Comparison of ENCODE assay signal across 19 cellular contexts in genomic region chr17:14474591-14474990, GRCh38.
DNase-seq lines count a peak whose midpoint lies in the region; ATAC-seq, FAIRE-seq and TF ChIP-seq lines count a peak whose summit lies in the region.
"Had no signal": no experiment of that assay in that cellular context is flagged by ENCODE, and none has a peak within 500 bp of the region (broad histone marks: within the 10 kb centered on the region; RNA-seq: fewer than 3 reads in every experiment).

No MANE protein-coding gene starts in this region.

- H3K36me3 ChIP-seq in PC-3 (ENCODE audit: low read depth, low read length) (no peaks in the 10 kb centered on the region), trophoblast cell (ENCODE audit: control insufficient read depth in 1 of 2, insufficient read depth in 2 of 2, low read length in 2 of 2) (no peaks in the 10 kb centered on the region)

- no peak overlapping the region for H3K23ac ChIP-seq in trophoblast cell (ENCODE audit: low read length)

- H3K27ac ChIP-seq in A549 (no peak overlapping the region), PC-3 (ENCODE audit: low read length) (no peak overlapping the region), trophoblast cell (ENCODE audit: low read depth, low read length) (no peak overlapping the region)
- H3K27ac ChIP-seq: KMS-11 had no signal

- CTCF ChIA-PET in A549 (lab: Yijun Ruan, JAX) = interaction anchor here (0.7 to 1.1 kb wide), 2 partner anchors 339 to 451 kb away, joined by 3 to 4 read pairs; no protein-coding TSS in a partner anchor
- CTCF ChIA-PET in PC-3 (lab: Charles Lee) = no interaction called here

- DNase-seq in A549 (ENCODE audit: low read depth in 1 of 2, low spot score in 1 of 2) (peak in 1 of 2 experiments; percentile 23), HCEC 1CT (peak; percentile 5), PC-3 (peak; percentile 57), trophoblast cell (peak; percentile 28 to 76), NOMO-1 treated with dmso at 0.1 percent for 144 hours (lab: John Stamatoyannopoulos, UW; ENCODE audit: unreplicated experiment) (no peak)
- DNase-seq: 8988T; C1 segment of cervical spinal cord; Calu3; CD4-positive, alpha-beta T cell; DMS 273 treated with DMSO at 0.1 percent for 48 hours; GDM1 had no signal

- BruUV-seq in PC-3 (replicated peaks; lab: Mats Ljungman, UMichigan) = no TSS peak

- no peak for ATAC-seq in A549
- no peak for ATAC-seq in PC-3
- no peak for ATAC-seq in HG02678 (IDR thresholded peaks at IDR 0.05; ENCODE audit: unreplicated experiment)
- ATAC-seq in HG03520 (IDR thresholded peaks at IDR 0.05; ENCODE audit: unreplicated experiment) = no peak
- ATAC-seq: HepG2 had no signal

- WGBS in A549 (ENCODE audit: missing lambda C conversion rate) = 18% methylated on average over 4 of the region's 4 CpGs
- WGBS in trophoblast cell (ENCODE audit: extremely low coverage, insufficient coverage, insufficient read length) = no CpG with 5 or more reads among the region's 4 CpGs

- no peak overlapping the region for H2AK5ac ChIP-seq in trophoblast cell (ENCODE audit: low read length)

- H2BK120ac ChIP-seq in trophoblast cell (ENCODE audit: insufficient read depth, low read length, poor library complexity) = no peak overlapping the region

- H3K9ac ChIP-seq in PC-3 (ENCODE audit: low read length) (no peak overlapping the region), trophoblast cell (ENCODE audit: low read length) (no peak overlapping the region)
- H3K9ac ChIP-seq: KMS-11 had no signal

- TF ChIP-seq POLR2A in A549 (IDR thresholded peaks at IDR 0.05; ENCODE audit: low read length) = no peak

- H3K4me3 ChIP-seq in A549 = no peak overlapping the region
- no peak overlapping the region for H3K4me3 ChIP-seq in PC-3 (ENCODE audit: low read length)
- H3K4me3 ChIP-seq in trophoblast cell (ENCODE audit: low read depth, low read length) = no peak overlapping the region

- H3K79me2 ChIP-seq in PC-3 (ENCODE audit: low read length) (no peaks in the 10 kb centered on the region), trophoblast cell (ENCODE audit: control insufficient read depth, insufficient read depth, low read length, poor library complexity) (no peaks in the 10 kb centered on the region)

- no peak overlapping the region for H4K91ac ChIP-seq in trophoblast cell (ENCODE audit: low read depth, low read length)

- no peak for TF ChIP-seq RAD21 in A549 (conservative IDR thresholded peaks at IDR 0.05 in 1 of 2, IDR thresholded peaks at IDR 0.05 in 1 of 2)

- H4K12ac ChIP-seq in trophoblast cell (ENCODE audit: low read depth, low read length) = no peak overlapping the region

- peaks cover 24% of the 10 kb centered on the region for H3K4me1 ChIP-seq in A549
- H3K4me1 ChIP-seq in PC-3 (ENCODE audit: insufficient read depth, low read length) = peaks cover 14% of the 10 kb centered on the region
- H3K4me1 ChIP-seq in trophoblast cell (ENCODE audit: control insufficient read depth in 1 of 2, insufficient read depth in 2 of 2, low read length in 2 of 2) = no peaks in the 10 kb centered on the region

- TF ChIP-seq EP300 in A549 (IDR thresholded peaks at IDR 0.05) = no peak

- H4K20me1 ChIP-seq in PC-3 (ENCODE audit: low read length) = no peaks in the 10 kb centered on the region

- POLR2A ChIA-PET in A549 (lab: Yijun Ruan, JAX) (no interaction called here), PC-3 (lab: Charles Lee; ENCODE audit: unreplicated experiment) (no interaction called here)

- no peak for FAIRE-seq in A549 (lab: Jason Lieb, UNC)
- FAIRE-seq: GM12892, GM19239, H54, HepG2, HTR-8/SVneo had no signal

- H4K8ac ChIP-seq in trophoblast cell (ENCODE audit: low read depth, low read length) = no peak overlapping the region

- intact Hi-C loops in PC-3 (cut with micrococcal nuclease) = no loop called here

- H2AFZ ChIP-seq in PC-3 (ENCODE audit: low read length) = no peak overlapping the region
- no peak overlapping the region for H2AFZ ChIP-seq in trophoblast cell (ENCODE audit: insufficient read depth, low read length, poor library complexity)

- H3K4ac ChIP-seq in trophoblast cell (ENCODE audit: low read depth, low read length) = no peak overlapping the region

- 0 out of 3 replicates have a peak, but pooled peaks cover 3% of the 10 kb centered on the region for H3K9me3 ChIP-seq in A549
- H3K9me3 ChIP-seq in PC-3 (ENCODE audit: low read length) = no peaks in the 10 kb centered on the region
- no peaks in the 10 kb centered on the region for H3K9me3 ChIP-seq in trophoblast cell (ENCODE audit: insufficient read depth, low read depth, low read length)

- H2BK5ac ChIP-seq in trophoblast cell (ENCODE audit: low read depth, low read length, poor library complexity) = no peak overlapping the region

- 0 out of 2 replicates have a peak, but pooled peaks cover 15% of the 10 kb centered on the region for H3K27me3 ChIP-seq in PC-3 (ENCODE audit: low read length)
- no peaks in the 10 kb centered on the region for H3K27me3 ChIP-seq in trophoblast cell (ENCODE audit: insufficient read depth, low read length)

- no peak overlapping the region for H2BK12ac ChIP-seq in trophoblast cell (ENCODE audit: low read length)

- H3F3A ChIP-seq in PC-3 (ENCODE audit: low read length, unreplicated experiment) = no peaks in the 10 kb centered on the region

- no peak overlapping the region for H3K14ac ChIP-seq in trophoblast cell (ENCODE audit: low read length)

- TF ChIP-seq CTCF in A549 (IDR thresholded peaks at IDR 0.05) (no peak), PC-3 (conservative IDR thresholded peaks at IDR 0.05; ENCODE audit: low read depth, low read length) (no peak)

- no peaks in the 10 kb centered on the region for H3K79me1 ChIP-seq in trophoblast cell (ENCODE audit: low read length)

- no peaks in the 10 kb centered on the region for H3K9me2 ChIP-seq in PC-3 (replicated peaks; ENCODE audit: low read length)

- H3K4me2 ChIP-seq in A549 (peak overlapping the region; percentile 8; the same call in 1 of the 3 replicates), PC-3 (ENCODE audit: low read length) (no peak overlapping the region), trophoblast cell (ENCODE audit: low read length) (no peak overlapping the region)
- H3K4me2 ChIP-seq: KMS-11 had no signal

- no peak overlapping the region for H3K18ac ChIP-seq in trophoblast cell (ENCODE audit: low read length)

TF ChIP-seq in A549, 52 proteins besides CTCF, POLR2A, EP300 and RAD21:
- 0 out of 2 replicates have a peak, but pooled peaks have one; percentile 14 for TF ChIP-seq GATA3 (IDR thresholded peaks at IDR 0.05; ENCODE audit: borderline replicate concordance)
- TF ChIP-seq POLR2AphosphoS2 (conservative IDR thresholded peaks at IDR 0.05; ENCODE audit: low read length) = no peak
